23 cellular contexts compared by ENCODE assay signal in the genomic region with DNA sequence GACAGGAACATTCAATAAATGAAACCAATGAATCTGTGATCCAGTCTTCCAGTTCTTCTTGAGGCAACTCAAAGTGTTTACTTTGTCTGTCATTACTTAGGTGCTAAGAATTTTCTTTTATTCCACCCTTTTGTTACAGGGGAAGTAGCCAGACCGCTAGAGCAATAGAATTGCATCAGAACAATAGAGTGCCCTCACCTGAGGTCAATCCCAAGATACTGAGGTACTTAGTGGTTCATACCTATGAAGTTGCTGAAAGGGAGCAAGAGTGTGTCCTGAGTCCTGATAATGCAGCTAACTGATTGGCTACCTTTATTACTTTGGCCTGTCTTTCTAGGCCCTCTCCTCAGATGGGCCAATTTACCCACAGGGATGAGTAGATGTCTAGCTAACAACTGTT.
"Had no signal": no experiment of that assay in that cellular context is flagged by ENCODE, and none has a peak within 500 bp of the region (broad histone marks: within the 10 kb centered on the region; RNA-seq: fewer than 3 reads in every experiment).

No MANE protein-coding gene starts in this region.

- H3K27ac ChIP-seq: ascending aorta, body of pancreas, Peyer's patch, SJSA1 had no signal

- H3K4me1 ChIP-seq: ascending aorta, body of pancreas, Peyer's patch, SJSA1 had no signal

- DNase-seq: activated CD4-positive, alpha-beta memory T cell treated with anti-CD3 and anti-CD28 coated beads for 36 hours; activated CD4-positive, alpha-beta T cell treated with anti-CD3 and anti-CD28 coated beads, Interleukin-2, amount 10 ng/mL, durations not matched to agents 7 days and 5 days; activated CD4-positive, CD25-positive, alpha-beta regulatory T cell; activated CD8-positive, alpha-beta memory T cell treated with anti-CD3 and anti-CD28 coated beads for 24 hours; activated effector memory CD4-positive, alpha-beta T cell treated with anti-CD3 and anti-CD28 coated beads, Interleukin-2, amount 50 U/mL, for 16 hours; activated naive CD4-positive, alpha-beta T cell treated with Interleukin-2 at 50 U/mL for 16 hours; activated naive CD8-positive, alpha-beta T cell treated with anti-CD3 and anti-CD28 coated beads, Interleukin-2, amount 50 U/mL, for 24 hours; activated T-cell treated with anti-CD3 and anti-CD28 coated beads, Interleukin-2, amount 50 U/mL, for 4 hours; amniotic stem cell; body of pancreas; Karpas-422; MM.1S; NCI-H1694 treated with DMSO at 0.1 percent for 48 hours; NCI-H2029 treated with DMSO at 0.1 percent for 48 hours; NCI-H2227 treated with DMSO at 0.1 percent for 48 hours; NCI-H526 treated with DMSO at 0.1 percent for 48 hours; NK-92 treated with Interleukin-12 subunit alpha and Interleukin-12 subunit beta, amount 100 ng/mL, for 24 hours; Peyer's patch; SHP77 had no signal

- ATAC-seq: activated naive CD4-positive, alpha-beta T cell treated with anti-CD3 and anti-CD28 coated beads, Interleukin-2, amount 50 U/mL, for 72 hours; activated naive CD8-positive, alpha-beta T cell treated with anti-CD3 and anti-CD28 coated beads, Interleukin-2, amount 50 U/mL, for 24 hours; activated T-cell treated with anti-CD3 and anti-CD28 coated beads, Interleukin-2, amount 50 U/mL, for 4 hours; body of pancreas; SK-N-SH treated with all-trans-retinoic acid at 6 μM for 48 hours had no signal

- H3K36me3 ChIP-seq: ascending aorta, Peyer's patch, SJSA1 had no signal

- H3K27me3 ChIP-seq: ascending aorta, body of pancreas, Peyer's patch, SJSA1 had no signal

- H3K4me3 ChIP-seq: ascending aorta, body of pancreas, Peyer's patch, SJSA1 had no signal
